Comparison of ENCODE assay signal across 1 cellular context in genomic region chr16:50618238-50618918, GRCh38.
TF ChIP-seq lines count a peak whose summit lies in the region.

No MANE protein-coding gene starts in this region.

TF ChIP-seq in HepG2, 621 proteins besides CTCF, POLR2A, EP300 and RAD21 (continued from another document):
- no peak for TF ChIP-seq ZHX2 (IDR thresholded peaks at IDR 0.05; ENCODE audit: low read depth)
- TF ChIP-seq ZHX2 (CRISPR knock-in tag; IDR thresholded peaks at IDR 0.05; ENCODE audit: borderline replicate concordance) = no peak
- TF ChIP-seq AGO2 (optimal IDR thresholded peaks at IDR 0.05; ENCODE audit: low read depth, low read length) = peak; percentile 96
- TF ChIP-seq ZNF337 (CRISPR knock-in tag; IDR thresholded peaks at IDR 0.05; ENCODE audit: borderline replicate concordance, low read depth) = no peak
- no peak for TF ChIP-seq ZNF12 (CRISPR knock-in tag; IDR thresholded peaks at IDR 0.05)
- peak; percentile 24; the same call in 1 of the 2 replicates for TF ChIP-seq POLR2AphosphoS5 (IDR thresholded peaks at IDR 0.05; ENCODE audit: low read depth, low read length)
- TF ChIP-seq ZFP91 (CRISPR knock-in tag; IDR thresholded peaks at IDR 0.05; ENCODE audit: borderline replicate concordance) = peak; percentile 27; the same call in 1 of the 2 replicates
- 0 out of 2 replicates have a peak, but pooled peaks have one; percentile 10 for TF ChIP-seq IKZF5 (CRISPR knock-in tag; IDR thresholded peaks at IDR 0.05)
- TF ChIP-seq ATF4 (CRISPR knock-in tag; IDR thresholded peaks at IDR 0.05) = 0 out of 4 replicates have a peak, but pooled peaks of 1 of the 2 experiments have one; percentile 2
- TF ChIP-seq POLR2G (IDR thresholded peaks at IDR 0.05; ENCODE audit: low read depth, low read length) = peak; percentile 12; the same call in 1 of the 2 replicates
- no peak for TF ChIP-seq KDM5A (IDR thresholded peaks at IDR 0.05; ENCODE audit: borderline replicate concordance, low read length)
- no peak for TF ChIP-seq BRF2 (CRISPR knock-in tag; IDR thresholded peaks at IDR 0.05)
- TF ChIP-seq RXRA (CRISPR knock-in tag; IDR thresholded peaks at IDR 0.05) = peak; percentile 39; the same call in 1 of the 2 replicates
- TF ChIP-seq SP2 (CRISPR knock-in tag; IDR thresholded peaks at IDR 0.05) = no peak
- TF ChIP-seq ZBTB40 (IDR thresholded peaks at IDR 0.05) = no peak
- TF ChIP-seq ZBTB40 (CRISPR knock-in tag; IDR thresholded peaks at IDR 0.05) = peak; percentile 12; the same call in 1 of the 2 replicates
- TF ChIP-seq ZNF510 (CRISPR knock-in tag; IDR thresholded peaks at IDR 0.05; ENCODE audit: low read depth) = no peak
- TF ChIP-seq GZF1 (CRISPR knock-in tag; IDR thresholded peaks at IDR 0.05) = 0 out of 2 replicates have a peak, but pooled peaks have one; percentile 34
- 0 out of 2 replicates have a peak, but pooled peaks have one; percentile 37 for TF ChIP-seq ZBTB33 (CRISPR knock-in tag; IDR thresholded peaks at IDR 0.05)
